Comparison of ENCODE assay signal across 8 cellular contexts in genomic region chr11:73140213-73141030, GRCh38. TPM values are rescaled to one million over a fixed set of nuclear protein-coding genes. Genes with fewer than 3 reads are reported as not detected.
DNase-seq lines count a peak whose midpoint lies in the region; ATAC-seq, FAIRE-seq and TF ChIP-seq lines count a peak whose summit lies in the region.

No MANE protein-coding gene starts in this region.

- ATAC-seq in GM12878 (no peak), GM18858 (IDR thresholded peaks at IDR 0.05; ENCODE audit: unreplicated experiment) (no peak)

- H3K9ac ChIP-seq in GM12878 (ENCODE audit: control insufficient read depth, insufficient read depth, low read length): peak overlapping the region; percentile 82

- POLR2A ChIA-PET in GM12878 (lab: Charles Lee): interaction anchor here (1.1 to 18.6 kb wide), 2 partner anchors 22 to 35 kb away, joined by 3 to 384 read pairs; no protein-coding TSS in a partner anchor

- H3K4me1 ChIP-seq in GM12878 (ENCODE audit: control insufficient read depth, insufficient read depth, low read length): peaks cover 23% of the 10 kb centered on the region

- CTCF ChIA-PET in GM12878 (lab: Yijun Ruan, JAX): interaction anchor here (1.1 to 8.9 kb wide), 4 partner anchors 17 to 213 kb away, joined by 3 to 98 read pairs (median 10); no protein-coding TSS in a partner anchor

- intact Hi-C loops in GM12878 (cut with micrococcal nuclease; ENCODE audit: unreplicated experiment): no loop called here

- peak; percentile 57 for FAIRE-seq in GM12878 (lab: Jason Lieb, UNC)

- no peak for TF ChIP-seq CTCF in GM12878 (IDR thresholded peaks at IDR 0.05 in 2 of 3, conservative IDR thresholded peaks at IDR 0.05 in 1 of 3; ENCODE audit: control insufficient read depth in 2 of 3, extremely low read depth in 1 of 3, insufficient read depth in 1 of 3, low read depth in 3 of 3, low read length in 3 of 3)

- BruUV-seq in GM12878 (replicated peaks; lab: Mats Ljungman, UMichigan): no TSS peak

- peak overlapping the region; percentile 99 for H3K27ac ChIP-seq in GM12878 (ENCODE audit: control insufficient read depth, insufficient read depth)
- H3K27ac ChIP-seq in skin epidermis: peak overlapping the region in 20 of 21 experiments; percentile 3 to 98 (median 95)

- no peak for TF ChIP-seq RAD21 in GM12878 (IDR thresholded peaks at IDR 0.05; ENCODE audit: insufficient read depth, low read depth, low read length)

- peaks cover 0 to 17% of the 10 kb centered on the region in 2 experiments; a peak in 3 of 4 replicates for H3K36me3 ChIP-seq in GM12878 (ENCODE audit: control insufficient read depth in 2 of 2, insufficient read depth in 2 of 2, low read length in 1 of 2)

- H3K27me3 ChIP-seq in GM12878 (replicated peaks in 1 of 2; ENCODE audit: control insufficient read depth in 2 of 2, insufficient read depth in 2 of 2, low read length in 1 of 2): no peaks in the 10 kb centered on the region

- RAD21 ChIA-PET in GM12878 (lab: Charles Lee; ENCODE audit: unreplicated experiment): interaction anchor here (0.7 to 22.1 kb wide), 5 partner anchors 9 to 189 kb away, joined by 3 to 441 read pairs (median 8); no protein-coding TSS in a partner anchor

- no peak for TF ChIP-seq EP300 in GM12878 (IDR thresholded peaks at IDR 0.05; ENCODE audit: borderline replicate concordance in 1 of 2, control insufficient read depth in 1 of 2, low read depth in 2 of 2, low read length in 2 of 2)

- H3K79me2 ChIP-seq in GM12878 (ENCODE audit: control insufficient read depth, insufficient read depth, low read length): peaks cover 72% of the 10 kb centered on the region

- in situ Hi-C loops in GM12878 (cut with MboI): no loop called here

- peak overlapping the region; percentile 85 for H3K4me2 ChIP-seq in GM12878 (ENCODE audit: control insufficient read depth, insufficient read depth)

- no peak for TF ChIP-seq POLR2A in GM12878 (IDR thresholded peaks at IDR 0.05; ENCODE audit: low read depth, low read length)

- peaks cover 3% of the 10 kb centered on the region; the same call in 1 of the 2 replicates for H4K20me1 ChIP-seq in GM12878 (ENCODE audit: control insufficient read depth, insufficient read depth)

- WGBS in GM12878 (ENCODE audit: insufficient coverage, insufficient replicate concordance, low lambda C conversion rate, missing lambda C conversion rate): under 1% methylated on average over 26 of the region's 26 CpGs

- DNase-seq in activated CD4-positive, alpha-beta T cell treated with anti-CD3 and anti-CD28 coated beads for 48 hours: peak; percentile 23
- DNase-seq in activated CD4-positive, alpha-beta T cell treated with anti-CD3 and anti-CD28 coated beads, Interleukin-2, amount 50 U/mL, for 1 hour: no peak
- DNase-seq in NCI-H526 treated with DMSO at 0.1 percent for 48 hours (lab: John Stamatoyannopoulos, UW) (peak; percentile 66), GM12878 (ENCODE audit: low read depth, low spot score) (no peak), inferior parietal cortex (ENCODE audit: extremely low spot score) (peak; percentile 39), D341Med (ENCODE audit: low spot score) (no peak)

- SMC1A ChIA-PET in GM12878 (lab: Charles Lee; ENCODE audit: uncharacterized antibody, unreplicated experiment): interaction anchor here (0.6 to 37.3 kb wide), 6 partner anchors 12 to 216 kb away, joined by 3 to 926 read pairs (median 4); no protein-coding TSS in a partner anchor

- peak overlapping the region; percentile 90 for H3K4me3 ChIP-seq in GM12878
- peak overlapping the region; percentile 69 to 92 (median 81) for H3K4me3 ChIP-seq in skin epidermis

- peak overlapping the region; percentile 26; the same call in 1 of the 2 replicates for H2AFZ ChIP-seq in GM12878 (ENCODE audit: control insufficient read depth, low read depth, low read length)

- H3K9me3 ChIP-seq in GM12878 (replicated peaks; ENCODE audit: control insufficient read depth, insufficient read depth, low read length): no peaks in the 10 kb centered on the region

TF ChIP-seq in GM12878, 131 proteins besides CTCF, POLR2A, EP300 and RAD21:
- TF ChIP-seq MXI1 (IDR thresholded peaks at IDR 0.05; ENCODE audit: low read depth, low read length) (no peak), PKNOX1 (IDR thresholded peaks at IDR 0.05) (peak; percentile 72), TCF3 (IDR thresholded peaks at IDR 0.05; ENCODE audit: borderline replicate concordance, insufficient read depth, low read depth, low read length) (no peak), MTA2 (IDR thresholded peaks at IDR 0.05; ENCODE audit: low read depth) (no peak), IKZF1 (conservative IDR thresholded peaks at IDR 0.05) (no peak), CEBPB (IDR thresholded peaks at IDR 0.05; ENCODE audit: borderline replicate concordance in 1 of 2, low read depth in 2 of 2, low read length in 2 of 2) (no peak), RBBP5 (conservative IDR thresholded peaks at IDR 0.05) (no peak), EED (IDR thresholded peaks at IDR 0.05; ENCODE audit: low read depth) (no peak), WRNIP1 (IDR thresholded peaks at IDR 0.05; ENCODE audit: borderline replicate concordance, low read depth, low read length) (peak; percentile 54; the same call in 1 of the 2 replicates), KAT2A (conservative IDR thresholded peaks at IDR 0.05; ENCODE audit: control insufficient read depth, low read depth, low read length) (no peak), MYC (IDR thresholded peaks at IDR 0.05; ENCODE audit: insufficient read depth, insufficient read length, insufficient replicate concordance, low read length, severe bottlenecking) (no peak), SRF (IDR thresholded peaks at IDR 0.05; ENCODE audit: low read depth in 2 of 2, low read length in 2 of 2) (no peak), CREB1 (IDR thresholded peaks at IDR 0.05; ENCODE audit: low read depth) (no peak), SMAD5 (IDR thresholded peaks at IDR 0.05; ENCODE audit: low read depth) (no peak), NR2C2 (IDR thresholded peaks at IDR 0.05; ENCODE audit: borderline replicate concordance, control insufficient read depth, insufficient read length, low read depth) (no peak)

RNA-seq across cellular contexts. Expression of gene FCHSD2, which starts 1.7 kb away (rescaled TPM):
- total RNA-seq in GM12878 (2013; cell fraction: nucleolus; rRNA removed): 80.2 and 85.2 TPM in 2 replicates
- total RNA-seq in GM12878 (2014; rRNA removed) (19.5 and 21.1 TPM in 2 replicates), GM12878 (2014; rRNA removed; fragmentation: Illumina TruSeq; extraction: Trizol) (39.2 and 42.5 TPM in 2 replicates), GM12878 (2021) (82.8 and 89.8 TPM in 2 replicates)
- polyA plus RNA-seq in GM12878 (2011; ENCODE audit: low read depth): 26.8 TPM
- polyA plus RNA-seq in GM12878 (2011; rRNA removed) (52.7 and 68.3 TPM in 2 replicates), GM12878 (2014; fragmentation: Illumina TruSeq; extraction: Trizol) (62.4 and 70.9 TPM in 2 replicates), GM12878 (2014; fragmentation: Nextera tagmentation; extraction: Ambion mirVana) (10 to 100 TPM; 13.2 to 15.4 TPM), GM12878 (2014; rRNA removed) (43.0 and 44.6 TPM in 2 replicates), GM12878 (2016; fragmentation: Nextera tagmentation; extraction: Ambion mirVana) (10 to 100 TPM; 58.7 to 68.4 TPM)
- 34.0 and 36.1 TPM in 2 replicates for polyA plus RNA-seq in GM12878 (2011; cell fraction: cytosol; rRNA removed)
- polyA plus RNA-seq in GM12878 (2011; cell fraction: nucleus; rRNA removed): 55.8 and 56.5 TPM in 2 replicates
- polyA plus RNA-seq in GM12878 (2012): 27.1 and 40.7 TPM in 2 replicates
- 46.8 and 48.8 TPM in 2 replicates for polyA minus RNA-seq in GM12878 (2011; rRNA and poly(A)+ RNA removed)
- 30.5 and 31.3 TPM in 2 replicates for polyA minus RNA-seq in GM12878 (2011; cell fraction: cytosol; rRNA and poly(A)+ RNA removed)
- 36.1 and 52.3 TPM in 2 replicates for polyA minus RNA-seq in GM12878 (2011; cell fraction: nucleus; rRNA and poly(A)+ RNA removed)

Comparison
In these comparisons a context has a peak if more than half of its experiments do, and no peak if none do; other contexts are left out.
1. DNase-seq: peak in activated CD4-positive, alpha-beta T cell treated with anti-CD3 and anti-CD28 coated beads for 48 hours (single experiment), NCI-H526 treated with DMSO at 0.1 percent for 48 hours (single experiment) and inferior parietal cortex (single experiment); none in activated CD4-positive, alpha-beta T cell treated with anti-CD3 and anti-CD28 coated beads, Interleukin-2, amount 50 U/mL, for 1 hour (single experiment), GM12878 (single experiment) and D341Med (single experiment).